8 cellular contexts compared by ENCODE assay signal in the genomic region with DNA sequence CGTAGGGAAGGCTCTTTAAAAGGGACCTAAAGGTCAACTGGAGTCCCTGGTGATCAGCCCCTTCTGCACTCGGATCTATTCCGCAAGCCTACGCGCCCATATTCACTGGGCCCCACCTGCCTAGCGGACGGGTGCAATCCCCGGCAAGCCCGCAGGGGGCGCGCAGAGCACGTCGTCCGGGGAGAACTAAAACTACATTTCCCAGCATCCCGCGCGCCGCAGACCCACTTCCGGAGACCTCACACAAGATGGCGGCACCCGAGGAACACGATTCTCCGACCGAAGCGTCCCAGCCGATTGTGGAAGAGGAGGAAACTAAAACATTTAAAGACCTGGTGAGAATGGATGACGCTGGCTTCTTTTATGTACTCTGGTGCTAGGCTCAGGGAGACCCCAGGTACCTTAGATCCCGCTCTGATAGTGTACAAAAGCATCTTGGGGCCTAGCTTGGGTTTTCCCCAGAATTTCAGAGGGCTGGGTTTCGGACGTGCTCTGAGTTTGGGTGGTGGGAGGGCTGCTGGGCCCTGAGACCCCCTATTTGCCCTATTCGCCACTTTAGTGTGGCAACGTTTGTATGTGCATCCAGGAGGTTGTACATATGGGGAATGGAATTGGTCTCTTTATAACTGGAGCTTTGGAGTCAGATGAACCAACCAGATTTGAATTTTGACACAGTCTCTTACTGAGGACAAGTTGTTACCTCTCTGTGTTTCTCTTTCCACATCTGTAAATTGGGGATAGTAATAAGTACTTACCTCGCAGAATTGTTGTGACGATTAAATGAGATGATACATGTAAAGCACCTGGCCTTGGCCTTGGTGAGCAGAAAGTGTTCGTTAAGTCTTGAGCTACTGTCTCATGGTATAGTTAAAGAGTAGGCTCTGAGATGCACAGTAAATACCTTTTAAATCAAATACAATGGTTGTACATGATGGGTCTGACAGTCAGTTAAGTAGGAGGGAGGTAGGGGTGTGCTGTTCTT.
DNase-seq lines count a peak whose midpoint lies in the region; ATAC-seq and TF ChIP-seq lines count a peak whose summit lies in the region.

A gene (plus strand): TSS at position 227 of the 982 bp plus-strand sequence. CDS start 22 bp downstream, at position 249.

- TF ChIP-seq CTCF in choroid plexus epithelial cell (conservative IDR thresholded peaks at IDR 0.05; ENCODE audit: low read depth, low read length) = peak; percentile 90

- peak; percentile 94 for DNase-seq in AG20443 (ENCODE audit: low spot score)
- peak; percentile 85 for DNase-seq in NCI-H510A (lab: John Stamatoyannopoulos, UW)
- DNase-seq in activated CD4-positive, alpha-beta T cell treated with anti-CD3 and anti-CD28 coated beads for 24 hours (ENCODE audit: low read depth in 2 of 2) = peak; percentile 97 to 98
- peak; percentile 94 for DNase-seq in choroid plexus epithelial cell (ENCODE audit: low read depth)
- peak; percentile 93 for DNase-seq in kidney tubule cell (ENCODE audit: low spot score)
- peak; percentile 95 to 98 (median 96) for DNase-seq in stimulated activated CD4-positive, alpha-beta T cell treated with anti-CD3 and anti-CD28 coated beads, Interleukin-1b, Interleukin-23, amount 100 ng/mL, for 24 hours (ENCODE audit: low read depth in 4 of 4, low spot score in 1 of 4)

- ATAC-seq in GM19023 (IDR thresholded peaks at IDR 0.05; ENCODE audit: unreplicated experiment) = peak; percentile 82
- peak; percentile 82 for ATAC-seq in HG03280 (IDR thresholded peaks at IDR 0.05; ENCODE audit: unreplicated experiment)

- H3K4me3 ChIP-seq in choroid plexus epithelial cell (ENCODE audit: low read depth, low read length) = peak within 1 kb of the TSS; percentile 74

Comparison
In these comparisons a context has a peak if more than half of its experiments do, and no peak if none do; other contexts are left out.
1. Peak in every context shown above with its lines: DNase-seq, ATAC-seq and H3K4me3 ChIP-seq.